23 cellular contexts compared by ENCODE assay signal in genomic region chr6:4297348-4297747, GRCh38.
"Had no signal": no experiment of that assay in that cellular context is flagged by ENCODE, and none has a peak within 500 bp of the region (broad histone marks: within the 10 kb centered on the region; RNA-seq: fewer than 3 reads in every experiment).

No MANE protein-coding gene starts in this region.

- ATAC-seq: activated T-cell treated with anti-CD3 and anti-CD28 coated beads, Interleukin-2, amount 50 U/mL, for 72 hours; heart left ventricle; left cardiac atrium; naive thymus-derived CD8-positive, alpha-beta T cell; sciatic nerve; stimulated activated memory B cell treated with anti-CD40 and anti-IgM and Interleukin-4, amounts not matched to agents 10 μg/mL and 1 μg/mL and 100 μg/mL, for 72 hours had no signal

- H3K4me2 ChIP-seq: neural progenitor cell, smooth muscle cell had no signal

- H3K4me3 ChIP-seq: heart left ventricle, neural progenitor cell, smooth muscle cell, stomach, suprapubic skin, transverse colon, vagina had no signal

- H3K36me3 Mint-ChIP-seq: activated naive CD8-positive, alpha-beta T cell treated with anti-CD3 and anti-CD28 coated beads, Interleukin-2, amount 10 ng/mL, durations not matched to agents 7 days and 5 days; naive thymus-derived CD8-positive, alpha-beta T cell; neural progenitor cell; stimulated activated memory B cell treated with anti-CD40 and anti-IgM and Interleukin-4, amounts not matched to agents 10 μg/mL and 1 μg/mL and 100 μg/mL, for 72 hours had no signal

- H3K9ac ChIP-seq: neural progenitor cell had no signal

- H3K9me3 Mint-ChIP-seq: activated CD4-positive, alpha-beta memory T cell treated with anti-CD3 and anti-CD28 coated beads, Interleukin-2, amount 10 ng/mL, durations not matched to agents 7 days and 5 days; activated CD4-positive, alpha-beta T cell treated with anti-CD3 and anti-CD28 coated beads, Interleukin-2, amount 10 ng/mL, durations not matched to agents 24 days and 14 days; activated naive CD4-positive, alpha-beta T cell treated with anti-CD3 and anti-CD28 coated beads for 36 hours; activated naive CD8-positive, alpha-beta T cell treated with anti-CD3 and anti-CD28 coated beads, Interleukin-2, amount 10 ng/mL, durations not matched to agents 7 days and 5 days; activated T-cell treated with anti-CD3 and anti-CD28 coated beads, Interleukin-2, amount 50 U/mL, for 72 hours had no signal

- H3K4me1 ChIP-seq: neural progenitor cell, stomach, transverse colon, vagina had no signal

- H3K27ac Mint-ChIP-seq: activated CD4-positive, alpha-beta memory T cell treated with anti-CD3 and anti-CD28 coated beads, Interleukin-2, amount 10 ng/mL, durations not matched to agents 7 days and 5 days; activated CD4-positive, alpha-beta T cell treated with anti-CD3 and anti-CD28 coated beads, Interleukin-2, amount 10 ng/mL, durations not matched to agents 24 days and 14 days; activated naive CD4-positive, alpha-beta T cell treated with anti-CD3 and anti-CD28 coated beads for 36 hours; activated naive CD8-positive, alpha-beta T cell treated with anti-CD3 and anti-CD28 coated beads, Interleukin-2, amount 10 ng/mL, durations not matched to agents 7 days and 5 days; activated T-cell treated with anti-CD3 and anti-CD28 coated beads, Interleukin-2, amount 50 U/mL, for 72 hours; naive thymus-derived CD8-positive, alpha-beta T cell; neural progenitor cell; stimulated activated memory B cell treated with anti-CD40 and anti-IgM and Interleukin-4, amounts not matched to agents 10 μg/mL and 1 μg/mL and 100 μg/mL, for 72 hours had no signal

- H3K4me3 Mint-ChIP-seq: activated CD4-positive, alpha-beta memory T cell treated with anti-CD3 and anti-CD28 coated beads, Interleukin-2, amount 10 ng/mL, durations not matched to agents 7 days and 5 days; activated CD4-positive, alpha-beta T cell treated with anti-CD3 and anti-CD28 coated beads, Interleukin-2, amount 10 ng/mL, durations not matched to agents 24 days and 14 days; activated naive CD4-positive, alpha-beta T cell treated with anti-CD3 and anti-CD28 coated beads for 36 hours; activated naive CD8-positive, alpha-beta T cell treated with anti-CD3 and anti-CD28 coated beads, Interleukin-2, amount 10 ng/mL, durations not matched to agents 7 days and 5 days; activated T-cell treated with anti-CD3 and anti-CD28 coated beads, Interleukin-2, amount 50 U/mL, for 72 hours; naive thymus-derived CD8-positive, alpha-beta T cell; neural progenitor cell; stimulated activated memory B cell treated with anti-CD40 and anti-IgM and Interleukin-4, amounts not matched to agents 10 μg/mL and 1 μg/mL and 100 μg/mL, for 72 hours had no signal

- H3K4me1 Mint-ChIP-seq: activated CD4-positive, alpha-beta memory T cell treated with anti-CD3 and anti-CD28 coated beads, Interleukin-2, amount 10 ng/mL, durations not matched to agents 7 days and 5 days; activated CD4-positive, alpha-beta T cell treated with anti-CD3 and anti-CD28 coated beads, Interleukin-2, amount 10 ng/mL, durations not matched to agents 24 days and 14 days; activated naive CD8-positive, alpha-beta T cell treated with anti-CD3 and anti-CD28 coated beads, Interleukin-2, amount 10 ng/mL, durations not matched to agents 7 days and 5 days; naive thymus-derived CD8-positive, alpha-beta T cell; stimulated activated memory B cell treated with anti-CD40 and anti-IgM and Interleukin-4, amounts not matched to agents 10 μg/mL and 1 μg/mL and 100 μg/mL, for 72 hours had no signal

- DNase-seq: activated CD4-positive, alpha-beta memory T cell treated with anti-CD3 and anti-CD28 coated beads, Interleukin-2, amount 10 ng/mL, durations not matched to agents 7 days and 5 days; activated CD4-positive, alpha-beta T cell treated with anti-CD3 and anti-CD28 coated beads, Interleukin-2, amount 10 ng/mL, durations not matched to agents 24 days and 14 days; activated effector memory CD4-positive, alpha-beta T cell treated with Interleukin-2 at 50 U/mL for 16 hours; activated naive CD4-positive, alpha-beta T cell treated with anti-CD3 and anti-CD28 coated beads for 36 hours; activated naive CD8-positive, alpha-beta T cell treated with anti-CD3 and anti-CD28 coated beads, Interleukin-2, amount 10 ng/mL, durations not matched to agents 7 days and 5 days; activated T-cell treated with anti-CD3 and anti-CD28 coated beads, Interleukin-2, amount 50 U/mL, for 72 hours; amniotic stem cell; cerebellar nuclear complex; cortex of kidney; heart left ventricle; left cardiac atrium; mesendoderm; naive thymus-derived CD8-positive, alpha-beta T cell; stimulated activated CD4-positive, alpha-beta T cell treated with anti-CD3 and anti-CD28 coated beads, Interleukin-15, amount 100 ng/mL, for 24 hours; stomach; transverse colon had no signal

- H3K27me3 Mint-ChIP-seq: activated naive CD8-positive, alpha-beta T cell treated with anti-CD3 and anti-CD28 coated beads, Interleukin-2, amount 10 ng/mL, durations not matched to agents 7 days and 5 days had no signal

- H2AFZ ChIP-seq: neural progenitor cell had no signal

- H3K36me3 ChIP-seq: heart left ventricle, neural progenitor cell, stomach, suprapubic skin, transverse colon, vagina had no signal

- H3K9me3 ChIP-seq: suprapubic skin, transverse colon, vagina had no signal

- H3K27ac ChIP-seq: epithelial cell of prostate, heart left ventricle, neural progenitor cell, stomach, suprapubic skin, transverse colon, vagina had no signal

- H3K27me3 ChIP-seq: heart left ventricle, neural progenitor cell, stomach, vagina had no signal
